In genomic region chr10:98610855-98611254, GRCh38 we compare ENCODE assay signal across 28 cellular contexts.
DNase-seq lines count a peak whose midpoint lies in the region; FAIRE-seq and TF ChIP-seq lines count a peak whose summit lies in the region.
"Had no signal": no experiment of that assay in that cellular context is flagged by ENCODE, and none has a peak within 500 bp of the region (broad histone marks: within the 10 kb centered on the region; RNA-seq: fewer than 3 reads in every experiment).

No MANE protein-coding gene starts in this region.

- intact Hi-C loops in kidney (cut with DNase I) (no loop called here), transverse colon (cut with DNase I; ENCODE audit: low total_unique reads) (no loop called here), prostate gland (cut with DNase I) (no loop called here), OCI-LY7 (cut with micrococcal nuclease; ENCODE audit: unreplicated experiment) (no loop called here)

- CTCF ChIA-PET in OCI-LY7 (lab: Charles Lee; ENCODE audit: unreplicated experiment) = no interaction called here

- no peak overlapping the region for H2AFZ ChIP-seq in OCI-LY7 (ENCODE audit: low read length)

- no peak for TF ChIP-seq CTCF in fibroblast of mammary gland (conservative IDR thresholded peaks at IDR 0.05; ENCODE audit: control insufficient read depth, insufficient read depth, low read depth, low read length)
- no peak for TF ChIP-seq CTCF in kidney (IDR thresholded peaks at IDR 0.05; ENCODE audit: borderline replicate concordance, extremely low read depth, insufficient read depth)
- TF ChIP-seq CTCF in transverse colon (IDR thresholded peaks at IDR 0.05) = no peak
- TF ChIP-seq CTCF in prostate gland (IDR thresholded peaks at IDR 0.05) = no peak
- no peak for TF ChIP-seq CTCF in OCI-LY7 (conservative IDR thresholded peaks at IDR 0.05; ENCODE audit: low read length)

- TF ChIP-seq EP300 in transverse colon (IDR thresholded peaks at IDR 0.05; ENCODE audit: low read depth) = peak; percentile 19

- H3K36me3 ChIP-seq in kidney (ENCODE audit: control insufficient read depth in 1 of 2, insufficient read depth in 2 of 2, low read length in 2 of 2) (no peaks in the 10 kb centered on the region), transverse colon (no peaks in the 10 kb centered on the region), prostate gland (no peaks in the 10 kb centered on the region), OCI-LY7 (ENCODE audit: insufficient read depth, low read length) (no peaks in the 10 kb centered on the region)
- H3K36me3 ChIP-seq: neutrophil had no signal

- WGBS in transverse colon (ENCODE audit: low coverage in 1 of 2), 2 donors = 38 to 50% methylated on average over 3 to 5 of the region's 5 CpGs
- 61% methylated on average over 5 of the region's 5 CpGs for WGBS in prostate gland

- in situ Hi-C loops in transverse colon (cut with MboI; ENCODE audit: low pct_ligation_motif_present in 1 of 4, low pct_unique_long_range_greater_than_20kb in 1 of 4, low sequenced_read_pairs in 3 of 4) = no loop called here

- POLR2A ChIA-PET in OCI-LY7 (lab: Charles Lee) = no interaction called here

- no peaks in the 10 kb centered on the region for H4K20me1 ChIP-seq in OCI-LY7 (ENCODE audit: insufficient read depth, low read length)

- H3K4me3 ChIP-seq in fibroblast of mammary gland (ENCODE audit: control insufficient read depth, low read depth, low read length) (no peak overlapping the region), kidney (ENCODE audit: low read length in 2 of 2) (no peak overlapping the region), transverse colon (no peak overlapping the region), prostate gland (no peak overlapping the region), OCI-LY7 (ENCODE audit: low read depth, low read length, poor library complexity, severe bottlenecking) (no peak overlapping the region)
- H3K4me3 ChIP-seq: coronary artery, K562, lung, skin epidermis had no signal

- H3K4me2 ChIP-seq in OCI-LY7 (ENCODE audit: low read length) = no peak overlapping the region
- H3K4me2 ChIP-seq: SK-N-SH had no signal

- no peak for FAIRE-seq in kidney (lab: Jason Lieb, UNC)
- FAIRE-seq: astrocyte, HTR-8/SVneo, K562, TTC549 had no signal

- no peaks in the 10 kb centered on the region for H3K79me2 ChIP-seq in OCI-LY7 (ENCODE audit: insufficient read depth, low read depth, low read length)

- no peaks in the 10 kb centered on the region for H3K9me2 ChIP-seq in OCI-LY7 (ENCODE audit: insufficient read depth, low read length)
- H3K9me2 ChIP-seq: SK-N-SH had no signal

- H3K27me3 ChIP-seq in transverse colon (no peaks in the 10 kb centered on the region), prostate gland (replicated peaks; ENCODE audit: insufficient read depth) (no peaks in the 10 kb centered on the region)

- no peaks in the 10 kb centered on the region for H3K9me3 ChIP-seq in kidney (ENCODE audit: control insufficient read depth in 1 of 2, low read length in 2 of 2)
- no peaks in the 10 kb centered on the region for H3K9me3 ChIP-seq in transverse colon
- no peaks in the 10 kb centered on the region for H3K9me3 ChIP-seq in prostate gland
- no peaks in the 10 kb centered on the region for H3K9me3 ChIP-seq in OCI-LY7 (ENCODE audit: low read length)
- H3K9me3 ChIP-seq: neutrophil, SK-N-SH had no signal

- no TSS peak for BruUV-seq in OCI-LY7 (replicated peaks; lab: Mats Ljungman, UMichigan)

- H3K27ac ChIP-seq in kidney (ENCODE audit: low read depth in 2 of 2, low read length in 2 of 2) (no peak overlapping the region), transverse colon (peak overlapping the region; percentile 52 to 76 (median 60)), prostate gland (peak overlapping the region in 1 of 2 donors; percentile 22), OCI-LY7 (ENCODE audit: low read depth, low read length, poor library complexity, severe bottlenecking) (no peak overlapping the region)
- H3K27ac ChIP-seq: coronary artery, neutrophil, skin epidermis had no signal

- H3K9ac ChIP-seq in kidney (ENCODE audit: low read length in 2 of 2) = no peak overlapping the region
- H3K9ac ChIP-seq: SK-N-SH had no signal

- no peak for TF ChIP-seq POLR2A in transverse colon (IDR thresholded peaks at IDR 0.05)
- no peak for TF ChIP-seq POLR2A in prostate gland (IDR thresholded peaks at IDR 0.05)

- H3K4me1 ChIP-seq in kidney (ENCODE audit: control insufficient read depth in 1 of 2, insufficient read depth in 1 of 2, low read depth in 1 of 2, low read length in 2 of 2) (peaks cover 0 to 5% of the 10 kb centered on the region in 2 donors), transverse colon (peaks cover 0 to 25% (median 0%) of the 10 kb centered on the region in 4 donors), prostate gland (replicated peaks) (peaks cover 3% of the 10 kb centered on the region), OCI-LY7 (ENCODE audit: insufficient read depth, low read length, poor library complexity, severe bottlenecking) (no peaks in the 10 kb centered on the region)

- peak; percentile 21 for DNase-seq in fibroblast of mammary gland (ENCODE audit: low read depth)
- DNase-seq in kidney = peak; percentile 81
- DNase-seq in occipital lobe (lab: John Stamatoyannopoulos, UW) = peak; percentile 25
- no peak for DNase-seq in transverse colon
- no peak for DNase-seq in prostate gland (ENCODE audit: low spot score)
- no peak for DNase-seq in LoVo (ENCODE audit: low spot score)
- no peak for DNase-seq in OCI-LY7 (ENCODE audit: low spot score)
- DNase-seq: activated CD8-positive, alpha-beta memory T cell treated with anti-CD3 and anti-CD28 coated beads, Interleukin-2, amount 10 ng/mL, durations not matched to agents 7 days and 5 days; activated gamma-delta T cell; activated naive CD8-positive, alpha-beta T cell treated with anti-CD3 and anti-CD28 coated beads, Interleukin-2, amount 10 ng/mL, durations not matched to agents 7 days and 5 days; activated T-cell treated with anti-CD3 and anti-CD28 coated beads, Interleukin-2, amount 50 U/mL, for 4 hours; DMS153; effector memory CD4-positive, alpha-beta T cell; glutamatergic neuron; NCI-H1105; NCI-H187; NCI-H774; RPMI8226; SK-N-SH; stimulated activated naive CD8-positive, alpha-beta T cell treated with anti-CD3 and anti-CD28 coated beads, Interleukin-15, Interleukin-2, amounts not matched to agents 100 U/mL and 50 U/mL, for 24 hours had no signal

Comparison
In these comparisons a context has a peak if more than half of its experiments do, and no peak if none do; other contexts are left out.
1. DNase-seq: peak in fibroblast of mammary gland (single experiment), kidney (single experiment) and occipital lobe (single experiment); none in transverse colon (single experiment), prostate gland (single experiment), LoVo (single experiment) and OCI-LY7 (single experiment).
2. H3K27ac ChIP-seq: peak in transverse colon (4 of 4); none in kidney (0 of 2) and OCI-LY7 (single experiment).